In the genomic region with DNA sequence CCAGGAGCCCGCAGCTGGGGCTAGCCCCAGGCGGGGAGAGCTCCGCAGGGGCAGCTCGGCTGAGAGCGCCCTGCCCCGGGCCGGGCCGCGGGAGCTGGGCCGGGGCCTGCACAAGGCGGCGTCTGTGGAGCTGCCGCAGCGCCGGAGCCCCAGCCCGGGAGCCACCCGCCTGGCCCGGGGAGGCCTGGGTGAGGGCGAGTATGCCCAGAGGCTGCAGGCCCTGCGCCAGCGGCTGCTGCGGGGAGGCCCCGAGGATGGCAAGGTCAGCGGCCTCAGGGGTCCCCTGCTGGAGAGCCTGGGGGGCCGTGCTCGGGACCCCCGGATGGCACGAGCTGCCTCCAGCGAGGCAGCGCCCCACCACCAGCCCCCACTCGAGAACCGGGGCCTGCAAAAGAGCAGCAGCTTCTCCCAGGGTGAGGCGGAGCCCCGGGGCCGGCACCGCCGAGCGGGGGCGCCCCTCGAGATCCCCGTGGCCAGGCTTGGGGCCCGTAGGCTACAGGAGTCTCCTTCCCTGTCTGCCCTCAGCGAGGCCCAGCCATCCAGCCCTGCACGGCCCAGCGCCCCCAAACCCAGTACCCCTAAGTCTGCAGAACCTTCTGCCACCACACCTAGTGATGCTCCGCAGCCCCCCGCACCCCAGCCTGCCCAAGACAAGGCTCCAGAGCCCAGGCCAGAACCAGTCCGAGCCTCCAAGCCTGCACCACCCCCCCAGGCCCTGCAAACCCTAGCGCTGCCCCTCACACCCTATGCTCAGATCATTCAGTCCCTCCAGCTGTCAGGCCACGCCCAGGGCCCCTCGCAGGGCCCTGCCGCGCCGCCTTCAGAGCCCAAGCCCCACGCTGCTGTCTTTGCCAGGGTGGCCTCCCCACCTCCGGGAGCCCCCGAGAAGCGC, we compare ENCODE assay signal across 10 cellular contexts. TPM values are rescaled to one million over a fixed set of nuclear protein-coding genes. Genes with fewer than 3 reads are reported as not detected.
DNase-seq lines count a peak whose midpoint lies in the region; ATAC-seq and TF ChIP-seq lines count a peak whose summit lies in the region.
"Had no signal": no experiment of that assay in that cellular context is flagged by ENCODE, and none has a peak within 500 bp of the region (broad histone marks: within the 10 kb centered on the region; RNA-seq: fewer than 3 reads in every experiment).

No MANE protein-coding gene starts in this region.

- DNase-seq in activated naive CD4-positive, alpha-beta T cell treated with anti-CD3 and anti-CD28 coated beads for 36 hours, result no peak
- no peak for DNase-seq in activated naive CD4-positive, alpha-beta T cell treated with Interleukin-2 at 50 U/mL for 16 hours
- no peak for DNase-seq in central memory CD8-positive, alpha-beta T cell (ENCODE audit: low spot score in 2 of 2)
- DNase-seq in thoracic aorta (ENCODE audit: low spot score), result no peak
- no peak for DNase-seq in SKM-1 treated with dmso at 0.1 percent for 144 hours (lab: John Stamatoyannopoulos, UW; ENCODE audit: unreplicated experiment)
- no peak for DNase-seq in DMS53 (lab: John Stamatoyannopoulos, UW)
- DNase-seq: SK-N-SH had no signal

- H3K27me3 Mint-ChIP-seq in activated naive CD4-positive, alpha-beta T cell treated with anti-CD3 and anti-CD28 coated beads for 36 hours (ENCODE audit: low read depth), result peaks cover 37% of the 10 kb centered on the region
- peaks cover 65% of the 10 kb centered on the region for H3K27me3 Mint-ChIP-seq in central memory CD8-positive, alpha-beta T cell

- peaks cover 72% of the 10 kb centered on the region for H3K36me3 ChIP-seq in muscle layer of colon (ENCODE audit: insufficient read depth, low read length)
- H3K36me3 ChIP-seq in thoracic aorta, result peaks cover 93% of the 10 kb centered on the region

- peak overlapping the region; percentile 88 for H3K27ac ChIP-seq in muscle layer of colon (ENCODE audit: low read depth, low read length)
- H3K27ac ChIP-seq in thoracic aorta, result peak overlapping the region; percentile 30 to 57

- H3K9ac ChIP-seq in muscle layer of colon (ENCODE audit: low read length), result no peak overlapping the region
- H3K9ac ChIP-seq: SK-N-SH had no signal

- no peaks in the 10 kb centered on the region for H3K9me3 Mint-ChIP-seq in activated naive CD4-positive, alpha-beta T cell treated with anti-CD3 and anti-CD28 coated beads for 36 hours
- H3K9me3 Mint-ChIP-seq in central memory CD8-positive, alpha-beta T cell, result no peaks in the 10 kb centered on the region

- ATAC-seq in central memory CD8-positive, alpha-beta T cell (replicated peaks; ENCODE audit: extremely low read depth, poor library complexity, severe bottlenecking), result peak; percentile 11
- ATAC-seq in thoracic aorta (ENCODE audit: insufficient number of reproducible peaks, low FRiP score, low read depth) (no peak), GM18519 (IDR thresholded peaks at IDR 0.05; ENCODE audit: low FRiP score, unreplicated experiment) (no peak)

- no peak for TF ChIP-seq CTCF in thoracic aorta (IDR thresholded peaks at IDR 0.05)

- H3K27me3 ChIP-seq in muscle layer of colon (ENCODE audit: control insufficient read depth in 1 of 2, insufficient read depth in 2 of 2, low read length in 2 of 2), result peaks cover 0 to 31% of the 10 kb centered on the region in 2 donors
- H3K27me3 ChIP-seq in thoracic aorta (replicated peaks; ENCODE audit: insufficient read depth), result no peaks in the 10 kb centered on the region

- CTCF ChIA-PET in activated naive CD4-positive, alpha-beta T cell treated with anti-CD3 and anti-CD28 coated beads for 36 hours (lab: Charles Lee), result interaction anchor here (1.0 to 1.7 kb wide), 3 partner anchors 20 to 81 kb away, joined by 3 to 9 read pairs (median 7); no protein-coding TSS in a partner anchor

- intact Hi-C loops in activated naive CD4-positive, alpha-beta T cell treated with anti-CD3 and anti-CD28 coated beads for 36 hours (cut with micrococcal nuclease), result no loop called here

- no peaks in the 10 kb centered on the region for H3K9me3 ChIP-seq in muscle layer of colon (ENCODE audit: low read length)
- H3K9me3 ChIP-seq in thoracic aorta, result no peaks in the 10 kb centered on the region
- H3K9me3 ChIP-seq: SK-N-SH had no signal

- no peaks in the 10 kb centered on the region for H3K36me3 Mint-ChIP-seq in activated naive CD4-positive, alpha-beta T cell treated with anti-CD3 and anti-CD28 coated beads for 36 hours (ENCODE audit: low read depth)
- no peaks in the 10 kb centered on the region for H3K36me3 Mint-ChIP-seq in central memory CD8-positive, alpha-beta T cell (ENCODE audit: insufficient read depth)

- H3K27ac Mint-ChIP-seq in activated naive CD4-positive, alpha-beta T cell treated with anti-CD3 and anti-CD28 coated beads for 36 hours, result no peak overlapping the region
- H3K27ac Mint-ChIP-seq in central memory CD8-positive, alpha-beta T cell (ENCODE audit: low read depth), result no peak overlapping the region

- H3K4me1 Mint-ChIP-seq in activated naive CD4-positive, alpha-beta T cell treated with anti-CD3 and anti-CD28 coated beads for 36 hours (ENCODE audit: low read depth), result peaks cover 4% of the 10 kb centered on the region
- H3K4me1 Mint-ChIP-seq in central memory CD8-positive, alpha-beta T cell, result no peaks in the 10 kb centered on the region

- peaks cover 13% of the 10 kb centered on the region for H3K4me1 ChIP-seq in muscle layer of colon (ENCODE audit: insufficient read depth, low read length)
- H3K4me1 ChIP-seq in thoracic aorta (ENCODE audit: control insufficient read depth in 1 of 2, low read depth in 2 of 2), result no peaks in the 10 kb centered on the region

- peak overlapping the region; percentile 27 for H3K4me3 Mint-ChIP-seq in activated naive CD4-positive, alpha-beta T cell treated with anti-CD3 and anti-CD28 coated beads for 36 hours
- peak overlapping the region; percentile 63 for H3K4me3 Mint-ChIP-seq in central memory CD8-positive, alpha-beta T cell

- H3K4me3 ChIP-seq in muscle layer of colon (ENCODE audit: low read depth in 1 of 2, low read length in 2 of 2), result no peak overlapping the region
- peak overlapping the region; percentile 1 for H3K4me3 ChIP-seq in thoracic aorta
- H3K4me3 ChIP-seq: lung had no signal

RNA-seq across cellular contexts. Expression of a gene that starts 15.0 kb away (rescaled TPM):
- 10 to 100 TPM; 25.2 to 28.4 TPM for total RNA-seq in activated naive CD4-positive, alpha-beta T cell treated with anti-CD3 and anti-CD28 coated beads for 36 hours
- total RNA-seq in thoracic aorta, result 10 to 100 TPM; 30.5 to 56.5 TPM

RNA-seq across cellular contexts. Expression of a gene that starts 30.6 kb away (rescaled TPM):
- not detected for total RNA-seq in activated naive CD4-positive, alpha-beta T cell treated with anti-CD3 and anti-CD28 coated beads for 36 hours
- total RNA-seq in thoracic aorta, result under 1 TPM in 1 of 2 donors, not detected in 1; 0.41 TPM

RNA-seq across cellular contexts. Expression of a gene that starts 49.1 kb away (rescaled TPM):
- 1 to 10 TPM; 1.3 to 1.4 TPM for total RNA-seq in activated naive CD4-positive, alpha-beta T cell treated with anti-CD3 and anti-CD28 coated beads for 36 hours
- 100 to 1,000 TPM; 426 to 455 TPM for total RNA-seq in thoracic aorta

RNA-seq across cellular contexts. Expression of a gene that starts 59.9 kb away (rescaled TPM):
- total RNA-seq in activated naive CD4-positive, alpha-beta T cell treated with anti-CD3 and anti-CD28 coated beads for 36 hours, result 1 to 10 TPM; 8.5 to 9.0 TPM
- 100 to 1,000 TPM; 184 to 269 TPM for total RNA-seq in thoracic aorta

Comparison
In these comparisons a context has a peak if more than half of its experiments do, and no peak if none do; other contexts are left out.
1. RNA of a gene that starts 49.1 kb away (total RNA-seq): 426 to 455 TPM in thoracic aorta; 1.3 to 1.4 TPM in activated naive CD4-positive, alpha-beta T cell treated with anti-CD3 and anti-CD28 coated beads for 36 hours; every median in the first group is over 100 times any median in the second.